Comparison of ENCODE assay signal across 21 cellular contexts in genomic region chr4:162056947-162057346, GRCh38.
A peak's percentile ranks its signal among the peaks of the same experiment; 100 is the strongest.
DNase-seq lines count a peak whose midpoint lies in the region; ATAC-seq, FAIRE-seq and TF ChIP-seq lines count a peak whose summit lies in the region.
"Had no signal": no experiment of that assay in that cellular context is flagged by ENCODE, and none has a peak within 500 bp of the region (broad histone marks: within the 10 kb centered on the region; RNA-seq: fewer than 3 reads in every experiment).

No MANE protein-coding gene starts in this region.

- ATAC-seq in HG02885 (IDR thresholded peaks at IDR 0.05; ENCODE audit: poor library complexity, unreplicated experiment) (no peak), upper lobe of right lung (no peak)
- ATAC-seq: A549; activated CD8-positive, alpha-beta T cell treated with anti-CD3 and anti-CD28 coated beads for 36 hours; HepG2; stimulated activated effector memory CD8-positive, alpha-beta T cell treated with anti-CD3 and anti-CD28 coated beads, Interleukin-12 subunit alpha, Interleukin-12 subunit beta, amount 100 ng/mL, for 72 hours; T-helper 17 cell; WTC11 had no signal

- H3K4me3 ChIP-seq in kidney (ENCODE audit: low read length in 2 of 2) (no peak overlapping the region), upper lobe of right lung (no peak overlapping the region)
- H3K4me3 ChIP-seq: A549, lung, tibial artery had no signal

- TF ChIP-seq CTCF in kidney (IDR thresholded peaks at IDR 0.05; ENCODE audit: borderline replicate concordance, extremely low read depth, insufficient read depth), result no peak
- no peak for TF ChIP-seq CTCF in upper lobe of right lung (IDR thresholded peaks at IDR 0.05)

- H3K9me3 ChIP-seq in kidney (ENCODE audit: control insufficient read depth in 1 of 2, low read length in 2 of 2), result no peaks in the 10 kb centered on the region
- no peaks in the 10 kb centered on the region for H3K9me3 ChIP-seq in upper lobe of right lung
- H3K9me3 ChIP-seq: A549, tibial artery had no signal

- H3K27ac ChIP-seq in kidney (ENCODE audit: low read depth in 2 of 2, low read length in 2 of 2), result no peak overlapping the region
- H3K27ac ChIP-seq in upper lobe of right lung, result no peak overlapping the region
- H3K27ac ChIP-seq: A549, C4-2B, tibial artery had no signal

- DNase-seq in stimulated activated CD4-positive, alpha-beta T cell treated with anti-CD3 and anti-CD28 coated beads, Interleukin-15, amount 100 ng/mL, for 24 hours, result peak; percentile 0
- DNase-seq in stimulated activated CD4-positive, alpha-beta T cell treated with anti-CD3 and anti-CD28 coated beads, Interleukin-12 subunit alpha, Interleukin-12 subunit beta, amount 100 ng/mL, for 4 hours, result no peak
- DNase-seq in amniotic epithelial cell (ENCODE audit: low read depth) (peak; percentile 44), iPS-NIHi11 (ENCODE audit: low spot score) (peak; percentile 16), kidney (no peak), occipital lobe (lab: John Stamatoyannopoulos, UW) (no peak), upper lobe of right lung (no peak)
- DNase-seq: activated CD8-positive, alpha-beta T cell treated with anti-CD3 and anti-CD28 coated beads for 36 hours; activated T-cell treated with anti-CD3 and anti-CD28 coated beads, Interleukin-2, amount 50 U/mL, for 48 hours; DMS153; NCI-H1436 treated with DMSO at 0.1 percent for 48 hours; T-helper 17 cell; tibial artery had no signal

- H3K4me1 ChIP-seq in kidney (ENCODE audit: control insufficient read depth in 1 of 2, insufficient read depth in 1 of 2, low read depth in 1 of 2, low read length in 2 of 2) (no peaks in the 10 kb centered on the region), upper lobe of right lung (no peaks in the 10 kb centered on the region)
- H3K4me1 ChIP-seq: A549, tibial artery had no signal

- no peak for FAIRE-seq in kidney (lab: Jason Lieb, UNC)
- FAIRE-seq: A549, HepG2 had no signal

- H3K9ac ChIP-seq in kidney (ENCODE audit: low read length in 2 of 2), result no peak overlapping the region

- H3K27me3 ChIP-seq in upper lobe of right lung, result no peaks in the 10 kb centered on the region
- H3K27me3 ChIP-seq: dorsolateral prefrontal cortex, tibial artery had no signal

- H3K36me3 ChIP-seq in kidney (ENCODE audit: control insufficient read depth in 1 of 2, insufficient read depth in 2 of 2, low read length in 2 of 2), result no peaks in the 10 kb centered on the region
- H3K36me3 ChIP-seq in upper lobe of right lung, result no peaks in the 10 kb centered on the region
- H3K36me3 ChIP-seq: tibial artery had no signal

- intact Hi-C loops in kidney (cut with DNase I), result no loop called here
- intact Hi-C loops in upper lobe of right lung (cut with DNase I), result no loop called here

Comparison
In these comparisons a context has a peak if more than half of its experiments do, and no peak if none do; other contexts are left out.
1. DNase-seq: peak in stimulated activated CD4-positive, alpha-beta T cell treated with anti-CD3 and anti-CD28 coated beads, Interleukin-15, amount 100 ng/mL, for 24 hours (single experiment), amniotic epithelial cell (single experiment) and iPS-NIHi11 (single experiment); none in stimulated activated CD4-positive, alpha-beta T cell treated with anti-CD3 and anti-CD28 coated beads, Interleukin-12 subunit alpha, Interleukin-12 subunit beta, amount 100 ng/mL, for 4 hours (single experiment), kidney (single experiment), occipital lobe (single experiment) and upper lobe of right lung (single experiment).